18 cellular contexts compared by ENCODE assay signal in genomic region chr5:142445266-142445665, GRCh38.
DNase-seq lines count a peak whose midpoint lies in the region; ATAC-seq and TF ChIP-seq lines count a peak whose summit lies in the region.
"Had no signal": no experiment of that assay in that cellular context is flagged by ENCODE, and none has a peak within 500 bp of the region (broad histone marks: within the 10 kb centered on the region; RNA-seq: fewer than 3 reads in every experiment).

No MANE protein-coding gene starts in this region.

- ATAC-seq in heart left ventricle = peak in 3 of 4 donors; percentile 61 to 78 (median 76)
- ATAC-seq in upper lobe of right lung = no peak
- no peak for ATAC-seq in left lung
- ATAC-seq: natural killer cell; stimulated activated effector memory CD8-positive, alpha-beta T cell treated with anti-CD3 and anti-CD28 coated beads, Interleukin-12 subunit alpha, Interleukin-12 subunit beta, amount 100 ng/mL, for 72 hours had no signal

- peak overlapping the region in 7 of 12 donors; percentile 0 to 73 (median 57) for H3K27ac ChIP-seq in heart left ventricle
- peak overlapping the region in 1 of 2 donors; percentile 68 for H3K27ac ChIP-seq in right atrium auricular region
- H3K27ac ChIP-seq in upper lobe of right lung = peak overlapping the region; percentile 71
- peak overlapping the region in 1 of 2 donors; percentile 20 for H3K27ac ChIP-seq in left lung

- WGBS in heart left ventricle, 4 donors = 54 to 92% (median 86%) methylated on average over 3 to 5 of the region's 5 CpGs

- peaks cover 0 to 37% (median 12%) of the 10 kb centered on the region in 12 donors for H3K4me1 ChIP-seq in heart left ventricle
- peaks cover 0 to 14% of the 10 kb centered on the region in 2 donors for H3K4me1 ChIP-seq in right atrium auricular region
- peaks cover 6% of the 10 kb centered on the region for H3K4me1 ChIP-seq in upper lobe of right lung
- H3K4me1 ChIP-seq in left lung = peaks cover 0 to 4% of the 10 kb centered on the region in 2 donors

- DNase-seq in heart left ventricle (peak in 1 of 5 donors; percentile 58), right atrium auricular region (ENCODE audit: low spot score) (no peak), SW 1271 (lab: John Stamatoyannopoulos, UW) (peak; percentile 64 to 85), islet precursor cell (peak; percentile 68), upper lobe of right lung (no peak), SIG-M5 (lab: John Stamatoyannopoulos, UW) (no peak), left lung (no peak), SHP77 (lab: John Stamatoyannopoulos, UW) (no peak)
- DNase-seq: activated CD4-positive, alpha-beta T cell treated with anti-CD3 and anti-CD28 coated beads, Interleukin-2, amount 50 U/mL, for 1 hour; activated naive CD4-positive, alpha-beta T cell treated with Interleukin-2 at 50 U/mL for 16 hours; CD4-positive, alpha-beta memory T cell; DND-41; mammary epithelial cell; natural killer cell; NCI-H1930; NCI-H446 treated with DMSO at 0.1 percent for 48 hours had no signal

- TF ChIP-seq CTCF in heart left ventricle (IDR thresholded peaks at IDR 0.05) (no peak), right atrium auricular region (IDR thresholded peaks at IDR 0.05) (no peak), upper lobe of right lung (IDR thresholded peaks at IDR 0.05) (no peak), left lung (IDR thresholded peaks at IDR 0.05) (no peak)

- intact Hi-C loops in heart left ventricle (cut with DNase I) (loop anchor here in 2 of 10 donors (10.0 kb wide), 1 partner anchor 290 kb away; no protein-coding TSS in a partner anchor), upper lobe of right lung (cut with DNase I) (no loop called here), left lung (cut with DNase I) (no loop called here)

- no peaks in the 10 kb centered on the region for H3K27me3 ChIP-seq in heart left ventricle
- no peaks in the 10 kb centered on the region for H3K27me3 ChIP-seq in right atrium auricular region
- H3K27me3 ChIP-seq in upper lobe of right lung = no peaks in the 10 kb centered on the region
- H3K27me3 ChIP-seq in left lung = no peaks in the 10 kb centered on the region
- H3K27me3 ChIP-seq: tibial artery had no signal

- H3K4me3 ChIP-seq in heart left ventricle (no peak overlapping the region), right atrium auricular region (no peak overlapping the region), upper lobe of right lung (no peak overlapping the region), left lung (no peak overlapping the region)
- H3K4me3 ChIP-seq: tibial artery had no signal

- H3K36me3 ChIP-seq in heart left ventricle (no peaks in the 10 kb centered on the region), right atrium auricular region (no peaks in the 10 kb centered on the region), upper lobe of right lung (no peaks in the 10 kb centered on the region), left lung (no peaks in the 10 kb centered on the region)
- H3K36me3 ChIP-seq: tibial artery had no signal

- H3K9me3 ChIP-seq in heart left ventricle (peaks cover 0 to 7% (median 0%) of the 10 kb centered on the region in 12 donors), right atrium auricular region (peaks cover 0 to 5% of the 10 kb centered on the region in 2 donors), upper lobe of right lung (peaks cover 5% of the 10 kb centered on the region), left lung (no peaks in the 10 kb centered on the region)

- no peak for TF ChIP-seq POLR2A in heart left ventricle (IDR thresholded peaks at IDR 0.05)

Comparison
In these comparisons a context has a peak if more than half of its experiments do, and no peak if none do; other contexts are left out.
1. ATAC-seq: peak in heart left ventricle (3 of 4); none in upper lobe of right lung (single experiment) and left lung (single experiment).
2. DNase-seq: peak in SW 1271 (2 of 2) and islet precursor cell (single experiment); none in right atrium auricular region (single experiment), upper lobe of right lung (single experiment), SIG-M5 (single experiment), left lung (0 of 2) and SHP77 (0 of 2).